ENCODE assay signal across 1 cellular context in the genomic region with DNA sequence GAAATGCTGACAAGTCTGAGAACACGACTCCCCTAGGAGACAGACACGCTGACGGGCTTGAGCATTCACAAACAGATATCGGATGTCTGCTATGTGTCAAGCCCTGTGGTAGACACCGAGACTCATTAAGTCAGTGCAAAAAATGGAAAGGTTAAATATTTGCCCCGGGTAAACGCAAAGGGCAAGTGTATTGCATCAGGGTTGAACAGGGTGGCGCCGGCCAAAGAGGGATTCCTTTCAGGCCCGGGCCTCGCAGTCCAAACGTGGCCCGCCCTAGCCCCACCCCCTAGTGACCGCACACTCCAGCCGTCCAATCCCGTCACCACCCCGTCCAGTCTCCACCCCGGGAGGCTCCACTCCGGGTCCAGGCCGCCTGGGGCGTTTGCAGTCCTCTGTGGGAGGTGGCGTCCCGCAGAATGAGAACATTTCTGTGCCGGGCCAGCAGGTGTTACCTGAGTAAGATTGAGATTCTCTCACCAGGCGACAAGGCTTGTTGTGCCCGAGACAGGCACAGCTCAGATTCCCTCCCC.
TF ChIP-seq lines count a peak whose summit lies in the region.

No MANE protein-coding gene starts in this region.

TF ChIP-seq in SK-N-SH treated with all-trans-retinoic acid at 6 μM for 48 hours, 23 proteins besides CTCF, POLR2A, EP300 and RAD21 (continued from another document):
- TF ChIP-seq, protein P1, sequence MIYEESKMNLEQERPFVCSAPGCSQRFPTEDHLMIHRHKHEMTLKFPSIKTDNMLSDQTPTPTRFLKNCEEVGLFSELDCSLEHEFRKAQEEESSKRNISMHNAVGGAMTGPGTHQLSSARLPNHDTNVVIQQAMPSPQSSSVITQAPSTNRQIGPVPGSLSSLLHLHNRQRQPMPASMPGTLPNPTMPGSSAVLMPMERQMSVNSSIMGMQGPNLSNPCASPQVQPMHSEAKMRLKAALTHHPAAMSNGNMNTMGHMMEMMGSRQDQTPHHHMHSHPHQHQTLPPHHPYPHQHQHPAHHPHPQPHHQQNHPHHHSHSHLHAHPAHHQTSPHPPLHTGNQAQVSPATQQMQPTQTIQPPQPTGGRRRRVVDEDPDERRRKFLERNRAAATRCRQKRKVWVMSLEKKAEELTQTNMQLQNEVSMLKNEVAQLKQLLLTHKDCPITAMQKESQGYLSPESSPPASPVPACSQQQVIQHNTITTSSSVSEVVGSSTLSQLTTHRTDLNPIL (CRISPR knock-in tag; IDR thresholded peaks at IDR 0.05; ENCODE audit: low read depth): no peak
- no peak for TF ChIP-seq ZC3H10 (CRISPR knock-in tag; IDR thresholded peaks at IDR 0.05)
- no peak for TF ChIP-seq ARNTL (CRISPR knock-in tag; IDR thresholded peaks at IDR 0.05; ENCODE audit: borderline replicate concordance, low read depth)
- no peak for TF ChIP-seq BACH2 (CRISPR knock-in tag; IDR thresholded peaks at IDR 0.05; ENCODE audit: borderline replicate concordance)
- TF ChIP-seq GLIS3 (CRISPR knock-in tag; IDR thresholded peaks at IDR 0.05): no peak
- TF ChIP-seq ZNF8 (CRISPR knock-in tag; IDR thresholded peaks at IDR 0.05): no peak
- no peak for TF ChIP-seq ZNF70 (CRISPR knock-in tag; IDR thresholded peaks at IDR 0.05)
- TF ChIP-seq ZNF565 (CRISPR knock-in tag; conservative IDR thresholded peaks at IDR 0.05; ENCODE audit: low read depth): no peak
- TF ChIP-seq TOX (CRISPR knock-in tag; IDR thresholded peaks at IDR 0.05; ENCODE audit: borderline replicate concordance): no peak
TF ChIP-seq in SK-N-SH treated with all-trans-retinoic acid at 6 μM for 48 hours: peak in this region for 0.
